9 cellular contexts compared by ENCODE assay signal in genomic region chr22:40396882-40397281, GRCh38.
DNase-seq lines count a peak whose midpoint lies in the region; ATAC-seq, FAIRE-seq and TF ChIP-seq lines count a peak whose summit lies in the region.
"Had no signal": no experiment of that assay in that cellular context is flagged by ENCODE, and none has a peak within 500 bp of the region (broad histone marks: within the 10 kb centered on the region; RNA-seq: fewer than 3 reads in every experiment).

No MANE protein-coding gene starts in this region.

- peak; percentile 73 for FAIRE-seq in GM19239 (lab: Jason Lieb, UNC)

- TF ChIP-seq CTCF in retinal pigment epithelial cell (conservative IDR thresholded peaks at IDR 0.05; ENCODE audit: low read depth, low read length), result no peak

- H3K4me3 ChIP-seq in retinal pigment epithelial cell (ENCODE audit: low read length), result no peak overlapping the region

- ATAC-seq in HG03196 (IDR thresholded peaks at IDR 0.05; ENCODE audit: unreplicated experiment), result no peak

- DNase-seq in GM19239 (ENCODE audit: insufficient read length, low spot score) (no peak), NCI-H69 (lab: John Stamatoyannopoulos, UW) (peak; percentile 96), foreskin melanocyte (peak; percentile 34), retinal pigment epithelial cell (ENCODE audit: low read depth) (peak; percentile 38), T1000 (lab: John Stamatoyannopoulos, UW) (no peak)
- DNase-seq in activated CD4-positive, alpha-beta T cell treated with anti-CD3 and anti-CD28 coated beads for 1 hour, result no peak
- DNase-seq in activated CD4-positive, alpha-beta T cell treated with anti-CD3 and anti-CD28 coated beads for 48 hours, result no peak
- DNase-seq: activated naive CD4-positive, alpha-beta T cell treated with anti-CD3 and anti-CD28 coated beads, Interleukin-2, amount 10 ng/mL, durations not matched to agents 7 days and 5 days had no signal

Comparison
In these comparisons a context has a peak if more than half of its experiments do, and no peak if none do; other contexts are left out.
1. DNase-seq: peak in NCI-H69 (single experiment), foreskin melanocyte (single experiment) and retinal pigment epithelial cell (single experiment); none in GM19239 (single experiment), activated CD4-positive, alpha-beta T cell treated with anti-CD3 and anti-CD28 coated beads for 1 hour (single experiment), T1000 (single experiment) and activated CD4-positive, alpha-beta T cell treated with anti-CD3 and anti-CD28 coated beads for 48 hours (single experiment).